8 cellular contexts compared by ENCODE assay signal in the genomic region with DNA sequence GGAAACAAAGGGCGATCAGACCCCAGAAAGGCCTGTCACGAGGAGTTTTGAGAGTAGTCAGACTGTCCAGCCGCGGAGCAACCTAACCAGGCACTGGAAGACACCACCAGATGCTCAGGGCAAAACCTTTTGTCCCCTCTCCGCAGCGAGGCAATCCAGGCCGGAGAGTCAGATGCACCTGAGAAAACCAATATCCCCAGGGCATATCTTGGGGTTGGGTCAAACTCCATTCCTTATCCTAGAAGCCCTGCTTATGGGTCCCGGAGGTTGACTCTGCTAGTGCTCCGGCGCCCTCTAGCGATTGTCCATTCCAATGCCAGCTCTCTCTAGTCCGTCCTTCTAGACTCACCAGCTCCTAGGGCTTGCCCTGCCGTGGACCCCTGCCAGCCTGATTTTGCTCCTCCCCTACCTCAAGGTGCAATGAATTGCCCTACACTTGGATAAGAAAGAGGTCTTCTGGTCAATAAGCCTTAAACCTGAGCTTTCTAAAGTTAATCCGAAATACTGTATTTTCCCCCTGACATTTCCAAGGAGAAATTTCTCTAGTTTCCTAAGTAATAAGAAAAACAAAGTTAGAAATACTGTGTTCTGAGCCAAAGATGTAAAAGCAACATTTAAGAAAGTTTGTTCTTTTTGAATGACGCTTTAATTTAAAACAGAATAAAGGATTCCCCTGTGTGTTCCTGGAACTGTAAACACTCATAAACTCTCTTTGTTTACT. TPM values are rescaled to one million over a fixed set of nuclear protein-coding genes. Genes with fewer than 3 reads are reported as not detected.
DNase-seq lines count a peak whose midpoint lies in the region; ATAC-seq and TF ChIP-seq lines count a peak whose summit lies in the region.

No MANE protein-coding gene starts in this region.

- no peak overlapping the region for H3K4me3 ChIP-seq in esophagus squamous epithelium
- H3K4me3 ChIP-seq in naive thymus-derived CD4-positive, alpha-beta T cell (ENCODE audit: low read length): no peak overlapping the region

- H3K27me3 Mint-ChIP-seq in naive thymus-derived CD4-positive, alpha-beta T cell: peaks cover 40 to 61% (median 54%) of the 10 kb centered on the region in 5 donors

- peaks cover 0 to 2% (median 0%) of the 10 kb centered on the region in 5 donors for H3K36me3 Mint-ChIP-seq in naive thymus-derived CD4-positive, alpha-beta T cell

- peaks cover 0 to 9% (median 3%) of the 10 kb centered on the region in 7 donors for H3K4me1 Mint-ChIP-seq in naive thymus-derived CD4-positive, alpha-beta T cell

- H3K4me3 Mint-ChIP-seq in naive thymus-derived CD4-positive, alpha-beta T cell: no peak overlapping the region

- intact Hi-C loops in esophagus squamous epithelium (cut with DNase I): no loop called here
- intact Hi-C loops in naive thymus-derived CD4-positive, alpha-beta T cell (cut with micrococcal nuclease): loop anchor here (1.0 to 5.0 kb wide), 2 partner anchors 235 to 237 kb away; no protein-coding TSS in a partner anchor

- peaks cover 0 to 4% (median 0%) of the 10 kb centered on the region in 11 donors for H3K9me3 Mint-ChIP-seq in naive thymus-derived CD4-positive, alpha-beta T cell

- peaks cover 0 to 12% (median 0%) of the 10 kb centered on the region in 3 donors for H3K4me1 ChIP-seq in esophagus squamous epithelium
- H3K4me1 ChIP-seq in naive thymus-derived CD4-positive, alpha-beta T cell (ENCODE audit: control insufficient read depth in 2 of 2, insufficient read depth in 2 of 2, low read length in 2 of 2): no peaks in the 10 kb centered on the region

- no peak overlapping the region for H3K27ac ChIP-seq in esophagus squamous epithelium
- H3K27ac ChIP-seq in naive thymus-derived CD4-positive, alpha-beta T cell (ENCODE audit: low read depth, low read length): no peak overlapping the region

- TF ChIP-seq POLR2A in esophagus squamous epithelium (IDR thresholded peaks at IDR 0.05): no peak

- H3K27me3 ChIP-seq in esophagus squamous epithelium: peaks cover 0 to 43% (median 0%) of the 10 kb centered on the region in 4 donors
- peaks cover under 1 to 6% of the 10 kb centered on the region in 2 donors for H3K27me3 ChIP-seq in naive thymus-derived CD4-positive, alpha-beta T cell (ENCODE audit: control insufficient read depth in 2 of 2, insufficient read depth in 2 of 2, low read length in 2 of 2)

- peak in 5 of 6 experiments; percentile 49 to 74 (median 64) for TF ChIP-seq CTCF in esophagus squamous epithelium (IDR thresholded peaks at IDR 0.05)

- no peak overlapping the region for H3K27ac Mint-ChIP-seq in naive thymus-derived CD4-positive, alpha-beta T cell

- ATAC-seq in GM21360 (IDR thresholded peaks at IDR 0.05; ENCODE audit: unreplicated experiment): peak; percentile 82
- peak; percentile 78 for ATAC-seq in naive thymus-derived CD4-positive, alpha-beta T cell

- 24 to 28% methylated on average over 12 to 13 of the region's 15 CpGs for WGBS in esophagus squamous epithelium, 2 donors

- DNase-seq in COLO829 (ENCODE audit: low spot score) (peak; percentile 85), HuH-7 (ENCODE audit: low spot score) (peak; percentile 83), NOMO-1 treated with DMSO at 0.1 percent for 48 hours (lab: John Stamatoyannopoulos, UW; ENCODE audit: unreplicated experiment) (peak; percentile 76), esophagus squamous epithelium (lab: John Stamatoyannopoulos, UW) (no peak), stromal cell of bone marrow (ENCODE audit: low read depth) (peak; percentile 57)
- peak; percentile 83 for DNase-seq in activated CD8-positive, alpha-beta memory T cell treated with anti-CD3 and anti-CD28 coated beads, Interleukin-2, amount 50 U/mL, for 48 hours
- DNase-seq in naive thymus-derived CD4-positive, alpha-beta T cell: peak in 7 of 9 donors; percentile 13 to 54 (median 33)

- no peaks in the 10 kb centered on the region for H3K36me3 ChIP-seq in esophagus squamous epithelium
- no peaks in the 10 kb centered on the region for H3K36me3 ChIP-seq in naive thymus-derived CD4-positive, alpha-beta T cell (ENCODE audit: control insufficient read depth in 2 of 3, insufficient read depth in 3 of 3, low read length in 3 of 3)

- POLR2A ChIA-PET in naive thymus-derived CD4-positive, alpha-beta T cell (lab: Charles Lee): no interaction called here

- no peaks in the 10 kb centered on the region for H3K9me3 ChIP-seq in esophagus squamous epithelium
- H3K9me3 ChIP-seq in naive thymus-derived CD4-positive, alpha-beta T cell (ENCODE audit: control insufficient read depth in 2 of 3, low read length in 3 of 3): no peaks in the 10 kb centered on the region

- CTCF ChIA-PET in naive thymus-derived CD4-positive, alpha-beta T cell (lab: Charles Lee): no interaction called here

RNA-seq across cellular contexts. Expression of a gene that starts 5.5 kb away (rescaled TPM):
- total RNA-seq in esophagus squamous epithelium: under 1 TPM in 1 of 4 donors, not detected in 3; 0.19 TPM
- total RNA-seq in naive thymus-derived CD4-positive, alpha-beta T cell: not detected
- polyA plus RNA-seq in naive thymus-derived CD4-positive, alpha-beta T cell: not detected
